2 cellular contexts compared by ENCODE assay signal in genomic region chr1:18592368-18592767, GRCh38.
TF ChIP-seq lines count a peak whose summit lies in the region.

No MANE protein-coding gene starts in this region.

TF ChIP-seq in HepG2, 621 proteins besides CTCF, POLR2A, EP300 and RAD21:
- TF ChIP-seq HIC2 (CRISPR knock-in tag; IDR thresholded peaks at IDR 0.05; ENCODE audit: low read depth) (no peak), ZNF143 (CRISPR knock-in tag; IDR thresholded peaks at IDR 0.05) (peak; percentile 65), SALL2 (CRISPR knock-in tag; IDR thresholded peaks at IDR 0.05) (no peak), THAP11 (CRISPR knock-in tag; IDR thresholded peaks at IDR 0.05) (peak; percentile 84), NFKB2 (CRISPR knock-in tag; IDR thresholded peaks at IDR 0.05; ENCODE audit: borderline replicate concordance) (no peak)
TF ChIP-seq in HepG2: peak in this region for 2.

TF ChIP-seq in K562, 482 proteins besides CTCF, POLR2A, EP300 and RAD21:
- no peak for TF ChIP-seq ZNF830 (CRISPR knock-in tag; IDR thresholded peaks at IDR 0.05)
- TF ChIP-seq CBFA2T3 (IDR thresholded peaks at IDR 0.05): no peak
- TF ChIP-seq RBM14 (IDR thresholded peaks at IDR 0.05; ENCODE audit: borderline replicate concordance, insufficient read depth, low read depth, low read length): no peak
- TF ChIP-seq PKNOX1 (IDR thresholded peaks at IDR 0.05): no peak
- no peak for TF ChIP-seq CREM (IDR thresholded peaks at IDR 0.05; ENCODE audit: low read depth)
- peak; percentile 81 for TF ChIP-seq USF1 (CRISPR knock-in tag; IDR thresholded peaks at IDR 0.05)
- peak; percentile 86 for TF ChIP-seq HCFC1 (IDR thresholded peaks at IDR 0.05; ENCODE audit: low read depth, low read length)
- TF ChIP-seq TOE1 (IDR thresholded peaks at IDR 0.05; ENCODE audit: borderline replicate concordance): peak; percentile 86
- TF ChIP-seq TOE1 (CRISPR knock-in tag; IDR thresholded peaks at IDR 0.05; ENCODE audit: borderline replicate concordance, low read depth): no peak
- TF ChIP-seq HMG20A (CRISPR knock-in tag; conservative IDR thresholded peaks at IDR 0.05): no peak
- peak; percentile 81 for TF ChIP-seq TFE3 (CRISPR knock-in tag; IDR thresholded peaks at IDR 0.05)
- TF ChIP-seq YY1 (IDR thresholded peaks at IDR 0.05; ENCODE audit: borderline replicate concordance in 1 of 3, control insufficient read depth in 1 of 3, extremely low read depth in 1 of 3, insufficient read depth in 3 of 3, insufficient read length in 1 of 3, insufficient replicate concordance in 2 of 3, low read depth in 1 of 3, low read length in 2 of 3): no peak
- TF ChIP-seq USF2 (CRISPR knock-in tag; IDR thresholded peaks at IDR 0.05): peak; percentile 92
- no peak for TF ChIP-seq SMAD3 (CRISPR knock-in tag; conservative IDR thresholded peaks at IDR 0.05)
- no peak for TF ChIP-seq ZNF449 (CRISPR knock-in tag; IDR thresholded peaks at IDR 0.05)
- TF ChIP-seq SIX5 (IDR thresholded peaks at IDR 0.05; ENCODE audit: borderline replicate concordance in 1 of 2, insufficient read depth in 1 of 2, low read depth in 1 of 2, low read length in 2 of 2): peak; percentile 61 to 63
- TF ChIP-seq RBM25 (IDR thresholded peaks at IDR 0.05; ENCODE audit: low read depth, low read length, severe bottlenecking): no peak
- no peak for TF ChIP-seq SMARCA5 (IDR thresholded peaks at IDR 0.05)
- peak; percentile 81 for TF ChIP-seq RAD51 (IDR thresholded peaks at IDR 0.05; ENCODE audit: borderline replicate concordance, low read depth)
- peak; percentile 73 for TF ChIP-seq ZNF143 (CRISPR knock-in tag; IDR thresholded peaks at IDR 0.05)
- no peak for TF ChIP-seq RBFOX2 (IDR thresholded peaks at IDR 0.05; ENCODE audit: low read depth, low read length)
TF ChIP-seq in K562: peak in this region for 8.
